Comparison of ENCODE assay signal across 8 cellular contexts in genomic region chr1:52404116-52404974, GRCh38. TPM values are rescaled to one million over a fixed set of nuclear protein-coding genes. Genes with fewer than 3 reads are reported as not detected.
DNase-seq lines count a peak whose midpoint lies in the region; ATAC-seq and TF ChIP-seq lines count a peak whose summit lies in the region.

ORC1 (minus strand) TSS chr1:52404423; CDS start chr1:52402223, 2,200 bp downstream.
PRPF38A (plus strand) TSS chr1:52404602; CDS start chr1:52404750, 148 bp downstream.

- H3K4me3 Mint-ChIP-seq in activated T-cell treated with anti-CD3 and anti-CD28 coated beads, Interleukin-2, amount 50 U/mL, for 24 hours = peak within 1 kb of the TSS; percentile 100

- peak within 1 kb of the TSS; percentile 100 for H3K27ac Mint-ChIP-seq in activated T-cell treated with anti-CD3 and anti-CD28 coated beads, Interleukin-2, amount 50 U/mL, for 24 hours

- WGBS in esophagus, 2 donors = 0% methylated on average over 57 of the region's 57 CpGs

- ATAC-seq in GM21723 (IDR thresholded peaks at IDR 0.05; ENCODE audit: unreplicated experiment) = peak; percentile 95

- peaks cover 2 to 8% of the 10 kb centered on the region in 2 donors for H3K36me3 ChIP-seq in esophagus (ENCODE audit: control insufficient read depth in 2 of 2, insufficient read depth in 2 of 2, low read length in 1 of 2)
- H3K36me3 ChIP-seq in muscle layer of colon (ENCODE audit: insufficient read depth, low read length) = peaks cover 12% of the 10 kb centered on the region

- H3K4me1 ChIP-seq in esophagus (ENCODE audit: control insufficient read depth in 2 of 2, insufficient read depth in 2 of 2, low read length in 1 of 2) = no peaks in the 10 kb centered on the region
- peaks cover 19% of the 10 kb centered on the region for H3K4me1 ChIP-seq in muscle layer of colon (ENCODE audit: insufficient read depth, low read length)

- no peaks in the 10 kb centered on the region for H3K9me3 Mint-ChIP-seq in activated T-cell treated with anti-CD3 and anti-CD28 coated beads, Interleukin-2, amount 50 U/mL, for 24 hours

- no peaks in the 10 kb centered on the region for H3K27me3 Mint-ChIP-seq in activated T-cell treated with anti-CD3 and anti-CD28 coated beads, Interleukin-2, amount 50 U/mL, for 24 hours

- H3K4me1 Mint-ChIP-seq in activated T-cell treated with anti-CD3 and anti-CD28 coated beads, Interleukin-2, amount 50 U/mL, for 24 hours (ENCODE audit: low read depth) = peaks cover 55% of the 10 kb centered on the region

- H3K27ac ChIP-seq in esophagus (ENCODE audit: low read depth in 2 of 2, low read length in 1 of 2) = peak within 1 kb of the TSS; percentile 93 to 97
- peak within 1 kb of the TSS; percentile 71 for H3K27ac ChIP-seq in muscle layer of colon (ENCODE audit: low read depth, low read length)

- H3K36me3 Mint-ChIP-seq in activated T-cell treated with anti-CD3 and anti-CD28 coated beads, Interleukin-2, amount 50 U/mL, for 24 hours (ENCODE audit: low read depth) = peaks cover 96% of the 10 kb centered on the region

- DNase-seq in DMS79 treated with DMSO at 0.1 percent for 48 hours (lab: John Stamatoyannopoulos, UW) (peak; percentile 99), KG1 (lab: John Stamatoyannopoulos, UW) (peak; percentile 97)
- DNase-seq in activated T-cell treated with anti-CD3 and anti-CD28 coated beads, Interleukin-2, amount 50 U/mL, for 24 hours = peak; percentile 97
- peak; percentile 96 for DNase-seq in stimulated activated CD8-positive, alpha-beta memory T cell treated with anti-CD3 and anti-CD28 coated beads, Interleukin-7, amount 100 ng/mL, for 24 hours (ENCODE audit: low read depth)

- H3K4me3 ChIP-seq in esophagus (ENCODE audit: low read depth in 1 of 2, low read length in 2 of 2) (peak within 1 kb of the TSS; percentile 75 to 87), muscle layer of colon (ENCODE audit: low read depth in 1 of 2, low read length in 2 of 2) (peak within 1 kb of the TSS; percentile 96 to 97)

- no peaks in the 10 kb centered on the region for H3K9me3 ChIP-seq in esophagus (ENCODE audit: control insufficient read depth in 2 of 2, insufficient read depth in 1 of 2, low read depth in 1 of 2, low read length in 1 of 2)
- H3K9me3 ChIP-seq in muscle layer of colon (ENCODE audit: low read length) = no peaks in the 10 kb centered on the region

- peak within 1 kb of the TSS; percentile 96 for H3K9ac ChIP-seq in muscle layer of colon (ENCODE audit: low read length)

- H3K27me3 ChIP-seq in esophagus (ENCODE audit: control insufficient read depth in 1 of 2, insufficient read depth in 2 of 2, low read length in 2 of 2) (no peaks in the 10 kb centered on the region), muscle layer of colon (ENCODE audit: control insufficient read depth in 1 of 2, insufficient read depth in 2 of 2, low read length in 2 of 2) (no peaks in the 10 kb centered on the region)

TF ChIP-seq in PFSK-1, 5 proteins besides CTCF, POLR2A, EP300 and RAD21:
- TF ChIP-seq TAF1 (IDR thresholded peaks at IDR 0.05; ENCODE audit: borderline replicate concordance, insufficient read depth, low read length) (peak; percentile 93), REST (IDR thresholded peaks at IDR 0.05; ENCODE audit: insufficient read depth in 1 of 2, low read depth in 2 of 2, low read length in 2 of 2) (no peak; a peak in 1 of 4 replicates), FOXP2 (optimal IDR thresholded peaks at IDR 0.05; ENCODE audit: borderline replicate concordance, extremely low read depth, extremely low read length, insufficient read depth) (peak; percentile 40), POLR2AphosphoS5 (IDR thresholded peaks at IDR 0.05; ENCODE audit: low read depth, low read length) (peak; percentile 88), SIN3A (IDR thresholded peaks at IDR 0.05; ENCODE audit: borderline replicate concordance, insufficient read depth, low read length) (peak; percentile 93)

RNA-seq across cellular contexts. Expression of gene ORC1, which starts in this region (rescaled TPM):
- 6.6 TPM for polyA plus RNA-seq in PFSK-1 (2012; ENCODE audit: insufficient read length, low read depth)
- 1 to 10 TPM in 1 of 2 donors, under 1 TPM in 1; 0.96 to 3.6 TPM for polyA plus RNA-seq in esophagus

RNA-seq across cellular contexts. Expression of gene PRPF38A, which starts in this region (rescaled TPM):
- polyA plus RNA-seq in PFSK-1 (2012; ENCODE audit: insufficient read length, low read depth) = 28.6 TPM
- 10 to 100 TPM; 10.4 to 21.5 TPM for polyA plus RNA-seq in esophagus

Comparison
In these comparisons a context has a peak if more than half of its experiments do, and no peak if none do; other contexts are left out.
1. Peak in every context shown above with its lines: DNase-seq, ATAC-seq, H3K4me3 ChIP-seq and H3K27ac ChIP-seq.